Comparison of ENCODE assay signal across 1 cellular context in the genomic region with DNA sequence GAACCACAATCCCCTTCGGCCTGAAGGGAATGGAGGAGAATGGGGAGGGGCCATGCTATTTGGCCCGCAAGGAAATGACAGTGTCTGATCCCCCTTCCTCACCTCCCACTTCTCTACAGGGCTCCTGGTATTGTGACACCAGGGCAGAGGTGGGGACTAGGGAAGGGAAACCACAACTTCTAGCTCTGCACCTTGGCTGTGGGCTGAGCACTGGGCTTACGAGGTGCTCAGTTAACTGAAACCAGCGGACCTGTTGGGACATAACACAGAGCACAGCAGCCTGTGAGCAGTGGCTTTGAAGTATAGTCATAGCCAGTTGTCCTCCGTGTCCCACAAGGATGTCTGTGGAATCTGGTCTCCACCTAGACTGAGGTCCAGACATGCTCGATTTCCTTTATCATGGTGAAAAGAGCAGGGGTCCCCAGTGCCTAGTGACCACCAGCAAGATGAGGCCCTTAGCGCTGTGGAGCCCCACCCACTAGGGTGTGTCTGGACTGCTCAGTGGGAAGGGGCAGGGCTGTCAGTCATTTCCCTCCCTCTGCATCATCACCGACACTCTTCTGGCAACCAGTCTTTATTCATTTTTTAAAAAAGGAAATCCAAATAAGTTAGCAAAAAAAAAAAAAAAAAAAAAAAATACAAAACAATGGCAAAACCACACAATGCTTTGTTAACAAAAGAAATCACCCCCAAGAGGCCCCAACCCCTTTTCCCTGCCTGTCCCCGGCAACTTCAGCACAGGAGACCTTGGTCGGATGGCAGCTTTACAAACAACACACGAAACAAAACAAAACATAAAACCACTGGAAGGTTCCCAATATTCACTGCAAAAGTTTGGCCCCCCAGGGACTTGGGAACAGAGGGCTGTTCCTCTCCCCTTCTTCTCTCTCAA.
TF ChIP-seq lines count a peak whose summit lies in the region.

No MANE protein-coding gene starts in this region.

TF ChIP-seq in GM23338, 12 proteins besides CTCF, POLR2A, EP300 and RAD21 (continued from another document):
- no peak for TF ChIP-seq ZNF331 (CRISPR knock-in tag; IDR thresholded peaks at IDR 0.05; ENCODE audit: low read depth)
- TF ChIP-seq EZH2phosphoT487 (IDR thresholded peaks at IDR 0.05; ENCODE audit: unreplicated experiment) = no peak
- no peak for TF ChIP-seq NANOG (IDR thresholded peaks at IDR 0.05; ENCODE audit: borderline replicate concordance)
- no peak for TF ChIP-seq POLR2AphosphoS5 (IDR thresholded peaks at IDR 0.05; ENCODE audit: low read depth)
